1 cellular context compared by ENCODE assay signal in genomic region chr7:141151726-141152125, GRCh38.
TF ChIP-seq lines count a peak whose summit lies in the region.

No MANE protein-coding gene starts in this region.

TF ChIP-seq in H1, 55 proteins besides CTCF, POLR2A, EP300 and RAD21 (continued from another document):
- TF ChIP-seq HDAC6 (IDR thresholded peaks at IDR 0.05; ENCODE audit: low read depth, low read length) = no peak
- no peak for TF ChIP-seq CEBPB (IDR thresholded peaks at IDR 0.05; ENCODE audit: low read depth, low read length)
- TF ChIP-seq NRF1 (IDR thresholded peaks at IDR 0.05; ENCODE audit: low read depth, low read length) = no peak
- TF ChIP-seq SAP30 (IDR thresholded peaks at IDR 0.05; ENCODE audit: insufficient read depth, insufficient replicate concordance, low read length) = no peak
- no peak for TF ChIP-seq RNF2 (IDR thresholded peaks at IDR 0.05; ENCODE audit: borderline replicate concordance, low read depth, low read length, missing control alignments, poor library complexity, severe bottlenecking)
- TF ChIP-seq CBX5 (IDR thresholded peaks at IDR 0.05; ENCODE audit: low read depth, low read length) = no peak
- no peak for TF ChIP-seq JUN (IDR thresholded peaks at IDR 0.05; ENCODE audit: low read depth, low read length)
- no peak for TF ChIP-seq ZNF274 (IDR thresholded peaks at IDR 0.05; ENCODE audit: borderline replicate concordance, extremely low read depth, low read length)
- no peak for TF ChIP-seq TCF12 (IDR thresholded peaks at IDR 0.05; ENCODE audit: low read depth, low read length)
- TF ChIP-seq NANOG (IDR thresholded peaks at IDR 0.05; ENCODE audit: insufficient read depth, low read depth, low read length, poor library complexity, severe bottlenecking) = no peak
